Comparison of ENCODE assay signal across 9 cellular contexts in the genomic region with DNA sequence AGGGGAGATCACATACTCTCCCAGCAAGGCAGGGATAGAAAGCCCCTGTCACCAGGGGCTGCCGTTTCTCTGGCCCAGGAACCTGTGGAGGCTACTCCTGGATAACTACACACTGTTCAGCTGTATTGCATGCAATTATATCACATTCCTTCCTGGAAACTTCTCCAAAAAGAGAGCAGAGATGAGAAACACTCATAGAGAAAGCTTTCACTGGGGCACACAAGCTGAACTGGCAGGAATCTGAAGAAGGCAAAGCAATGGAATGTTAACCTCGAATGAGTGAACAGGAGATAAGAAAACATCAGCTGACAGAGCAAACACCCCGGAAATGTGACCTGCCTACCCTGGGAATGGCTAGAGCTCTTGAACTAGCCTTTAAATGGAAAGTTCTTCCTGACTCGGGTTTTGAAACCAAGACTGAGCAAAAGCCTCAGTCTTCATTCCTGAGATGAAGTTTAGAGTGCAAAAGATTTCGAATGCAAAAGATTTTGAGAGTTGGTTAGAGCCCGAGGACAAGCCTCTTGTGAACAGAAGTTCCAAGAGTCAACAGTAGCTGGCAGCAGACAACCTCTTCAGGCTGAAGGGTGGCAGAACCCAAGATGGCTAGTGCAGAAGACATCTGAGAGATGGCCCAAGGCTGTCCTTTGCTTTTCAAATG. TPM values are rescaled to one million over a fixed set of nuclear protein-coding genes. Genes with fewer than 3 reads are reported as not detected.
DNase-seq lines count a peak whose midpoint lies in the region; ATAC-seq, FAIRE-seq and TF ChIP-seq lines count a peak whose summit lies in the region.
"Had no signal": no experiment of that assay in that cellular context is flagged by ENCODE, and none has a peak within 500 bp of the region (broad histone marks: within the 10 kb centered on the region; RNA-seq: fewer than 3 reads in every experiment).

No MANE protein-coding gene starts in this region.

- peak; percentile 95 for DNase-seq in GM04503 (ENCODE audit: low read depth)
- peak; percentile 71 for DNase-seq in MG63
- DNase-seq in epithelial cell of esophagus (ENCODE audit: low read depth): peak; percentile 56
- no peak for DNase-seq in GM12892 (ENCODE audit: insufficient read length)
- no peak for DNase-seq in ovary
- no peak for DNase-seq in NCI-H510A (lab: John Stamatoyannopoulos, UW)

- 19 to 37% (median 35%) methylated on average over 6 of the region's 6 CpGs for WGBS in ovary, 3 donors

- peak overlapping the region; percentile 62 for H2AFZ ChIP-seq in parathyroid adenoma

- intact Hi-C loops in ovary (cut with DNase I): no loop called here

- H3K27me3 ChIP-seq in MG63 (no peaks in the 10 kb centered on the region), parathyroid adenoma (ENCODE audit: control insufficient read depth, insufficient read depth, low read length) (no peaks in the 10 kb centered on the region), ovary (no peaks in the 10 kb centered on the region)

- no peak for FAIRE-seq in GM12892 (lab: Jason Lieb, UNC)
- FAIRE-seq: islet of Langerhans had no signal

- TF ChIP-seq CTCF in epithelial cell of esophagus (IDR thresholded peaks at IDR 0.05; ENCODE audit: insufficient read depth, low read depth, low read length, missing control alignments): peak; percentile 55
- peak; percentile 9 for TF ChIP-seq CTCF in parathyroid adenoma (IDR thresholded peaks at IDR 0.05)
- no peak for TF ChIP-seq CTCF in ovary (IDR thresholded peaks at IDR 0.05)

- TF ChIP-seq POLR2A in GM12892 (IDR thresholded peaks at IDR 0.05; ENCODE audit: low read depth, low read length): no peak
- TF ChIP-seq POLR2A in ovary (IDR thresholded peaks at IDR 0.05): no peak

- H3K36me3 ChIP-seq in MG63: no peaks in the 10 kb centered on the region
- H3K36me3 ChIP-seq in parathyroid adenoma (ENCODE audit: control insufficient read depth, insufficient read depth, low read length): no peaks in the 10 kb centered on the region
- H3K36me3 ChIP-seq in ovary: no peaks in the 10 kb centered on the region

- H3K4me3 ChIP-seq in MG63 (no peak overlapping the region), epithelial cell of esophagus (ENCODE audit: low read length) (no peak overlapping the region), parathyroid adenoma (ENCODE audit: low read depth, low read length) (no peak overlapping the region), ovary (no peak overlapping the region)

- TF ChIP-seq EP300 in ovary (IDR thresholded peaks at IDR 0.05): no peak

- no peak for ATAC-seq in HG03354 (IDR thresholded peaks at IDR 0.05; ENCODE audit: poor library complexity, severe bottlenecking, unreplicated experiment)

- H3K9me3 ChIP-seq in MG63 (no peaks in the 10 kb centered on the region), parathyroid adenoma (ENCODE audit: control insufficient read depth, low read length) (no peaks in the 10 kb centered on the region), ovary (no peaks in the 10 kb centered on the region)

- H3K27ac ChIP-seq in parathyroid adenoma (no peak overlapping the region), ovary (no peak overlapping the region)

- H3K4me1 ChIP-seq in parathyroid adenoma (no peaks in the 10 kb centered on the region), ovary (ENCODE audit: insufficient read depth) (peaks cover 5% of the 10 kb centered on the region)

- no peak overlapping the region for H3K4me2 ChIP-seq in parathyroid adenoma (ENCODE audit: low read length)

- H3K79me2 ChIP-seq in parathyroid adenoma: no peaks in the 10 kb centered on the region

- H3K9ac ChIP-seq in parathyroid adenoma: no peak overlapping the region

RNA-seq across cellular contexts. Expression of a gene that starts 32.3 kb away (rescaled TPM):
- 171 and 192 TPM in 2 replicates for total RNA-seq in MG63 (2014; rRNA removed; shearing (Covaris generic); ENCODE audit: low replicate concordance)
- 0.11 TPM for polyA plus RNA-seq in GM12892 (2012; ENCODE audit: missing spikeins)
- total RNA-seq in ovary: 100 to 1,000 TPM in 2 of 7 donors, 10 to 100 TPM in 5; 14.3 to 247 (median 45.9) TPM
- 100 to 1,000 TPM in 1 of 2 donors, 10 to 100 TPM in 1; 43.9 to 197 TPM for polyA plus RNA-seq in ovary

Comparison
In these comparisons a context has a peak if more than half of its experiments do, and no peak if none do; other contexts are left out.
1. DNase-seq: peak in GM04503 (single experiment), MG63 (single experiment) and epithelial cell of esophagus (single experiment); none in GM12892 (single experiment), ovary (0 of 5) and NCI-H510A (single experiment).
2. CTCF ChIP-seq: peak in epithelial cell of esophagus (single experiment) and parathyroid adenoma (single experiment); none in ovary (0 of 3).